ENCODE assay signal across 23 cellular contexts in genomic region chr20:46771195-46771588, GRCh38.
"Had no signal": no experiment of that assay in that cellular context is flagged by ENCODE, and none has a peak within 500 bp of the region (broad histone marks: within the 10 kb centered on the region; RNA-seq: fewer than 3 reads in every experiment).

No MANE protein-coding gene starts in this region.

- DNase-seq: colonic mucosa; cortex of kidney; dermis blood vessel endothelial cell; dorsolateral prefrontal cortex; effector CD4-positive, alpha-beta T cell; effector CD8-positive, alpha-beta T cell; effector memory CD4-positive, alpha-beta T cell; effector memory CD8-positive, alpha-beta T cell; endodermal cell; erythroblast; esophagus squamous epithelium; foreskin melanocyte; gastrocnemius medialis; glutamatergic neuron; head of caudate nucleus; heart left ventricle; heart right ventricle had no signal

- H3K4me1 ChIP-seq: colonic mucosa, esophagus muscularis mucosa, esophagus squamous epithelium, foreskin keratinocyte, gastrocnemius medialis, gastroesophageal sphincter, heart left ventricle, heart right ventricle had no signal

- H3K27ac ChIP-seq: colonic mucosa, coronary artery, dorsolateral prefrontal cortex, epithelial cell of prostate, esophagus muscularis mucosa, esophagus squamous epithelium, foreskin keratinocyte, gastrocnemius medialis, gastroesophageal sphincter, heart left ventricle, heart right ventricle had no signal

- H3K27me3 ChIP-seq: colonic mucosa, foreskin keratinocyte had no signal

- H3K4me3 ChIP-seq: colonic mucosa, coronary artery, dorsolateral prefrontal cortex, esophagus muscularis mucosa, esophagus squamous epithelium, gastrocnemius medialis, gastroesophageal sphincter, heart left ventricle, heart right ventricle had no signal

- H3K36me3 ChIP-seq: colonic mucosa, esophagus muscularis mucosa, esophagus squamous epithelium, gastrocnemius medialis, gastroesophageal sphincter, heart left ventricle, heart right ventricle had no signal

- ATAC-seq: effector memory CD8-positive, alpha-beta T cell; esophagus mucosa; foreskin keratinocyte; gastrocnemius medialis; gastroesophageal sphincter; heart left ventricle; heart right ventricle had no signal

- H3K9me3 ChIP-seq: colonic mucosa, esophagus muscularis mucosa, esophagus squamous epithelium, gastrocnemius medialis, gastroesophageal sphincter, heart left ventricle, heart right ventricle had no signal
